Comparison of ENCODE assay signal across 8 cellular contexts in the genomic region with DNA sequence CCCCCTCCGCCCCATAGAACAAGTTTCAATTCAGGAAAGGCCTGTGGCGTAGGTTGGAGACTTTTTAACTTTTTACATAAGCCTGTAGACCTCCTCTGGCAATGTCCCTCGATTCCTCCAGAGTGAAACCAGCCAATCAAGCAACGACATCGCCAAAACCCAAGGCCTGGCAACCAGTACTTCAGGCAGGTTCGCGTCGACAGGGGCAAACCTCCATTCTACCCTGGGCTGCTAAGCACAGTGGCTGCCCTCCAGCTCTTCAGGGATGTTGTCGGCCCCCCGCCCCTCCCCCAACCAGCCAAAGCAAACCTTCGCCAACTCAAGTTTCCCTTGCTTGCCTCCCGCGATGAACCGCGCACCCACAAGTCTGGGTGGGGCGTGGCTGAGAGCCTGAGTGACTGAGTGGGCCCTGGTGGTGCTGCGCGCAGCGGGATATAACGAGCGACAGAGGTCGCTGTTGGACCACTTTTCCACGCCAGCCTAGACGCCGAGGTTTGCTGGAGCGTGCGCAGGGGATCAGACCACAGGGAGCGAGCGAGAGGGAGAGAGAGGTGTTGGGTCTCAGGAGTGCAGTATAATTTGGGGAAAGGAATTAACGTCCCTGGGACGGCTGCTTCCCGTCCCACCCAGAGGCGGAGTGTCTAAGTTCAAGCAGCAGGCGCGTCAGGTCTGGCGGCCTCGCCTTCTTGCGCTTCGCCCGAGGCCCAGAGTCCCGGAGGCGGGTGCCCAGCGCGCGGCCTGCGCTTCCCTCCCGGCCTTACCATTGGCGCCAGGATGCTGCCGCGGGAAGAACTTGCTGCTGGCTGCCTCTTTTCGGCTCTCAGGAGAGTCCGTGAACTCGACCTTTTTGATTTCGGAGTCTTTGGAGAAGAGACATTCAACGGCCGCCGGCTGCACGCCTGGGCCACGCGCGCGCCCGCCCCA. TPM values are rescaled to one million over a fixed set of nuclear protein-coding genes. Genes with fewer than 3 reads are reported as not detected.
DNase-seq lines count a peak whose midpoint lies in the region; ATAC-seq and TF ChIP-seq lines count a peak whose summit lies in the region.

No MANE protein-coding gene starts in this region.

- peak overlapping the region; percentile 60 for H3K27ac Mint-ChIP-seq in activated CD4-positive, alpha-beta T cell treated with anti-CD3 and anti-CD28 coated beads, Interleukin-2, amount 10 ng/mL, durations not matched to agents 24 days and 14 days
- H3K27ac Mint-ChIP-seq in T-cell: peak overlapping the region in 1 of 2 donors; percentile 46

- H3K36me3 ChIP-seq in GM23248 (ENCODE audit: low read depth) (no peaks in the 10 kb centered on the region), thoracic aorta (no peaks in the 10 kb centered on the region)

- H3K9me3 ChIP-seq in GM23248 (ENCODE audit: low read depth) (no peaks in the 10 kb centered on the region), thoracic aorta (no peaks in the 10 kb centered on the region)

- no peaks in the 10 kb centered on the region for H4K20me1 ChIP-seq in GM23248 (ENCODE audit: insufficient read depth)

- H3K9me3 Mint-ChIP-seq in activated CD4-positive, alpha-beta T cell treated with anti-CD3 and anti-CD28 coated beads, Interleukin-2, amount 10 ng/mL, durations not matched to agents 24 days and 14 days: peaks cover 37% of the 10 kb centered on the region
- peaks cover 4 to 15% (median 5%) of the 10 kb centered on the region in 3 donors for H3K9me3 Mint-ChIP-seq in T-cell

- H3K27me3 ChIP-seq in GM23248 (replicated peaks; ENCODE audit: insufficient read depth) (no peaks in the 10 kb centered on the region), thoracic aorta (replicated peaks; ENCODE audit: insufficient read depth) (peaks cover 29% of the 10 kb centered on the region)

- no peaks in the 10 kb centered on the region for H3F3A ChIP-seq in GM23248 (ENCODE audit: insufficient read depth)

- peak in 1 of 4 experiments; percentile 66 for ATAC-seq in T-cell (replicated peaks in 1 of 4)
- peak; percentile 40 for ATAC-seq in thoracic aorta (ENCODE audit: insufficient number of reproducible peaks, low FRiP score, low read depth)

- CTCF ChIA-PET in T-cell (lab: Charles Lee): interaction anchor here in 1 of 2 donors (0.7 kb wide), 1 partner anchor 101 kb away, joined by 3 read pairs; no protein-coding TSS in a partner anchor

- H3K4me3 Mint-ChIP-seq in activated CD4-positive, alpha-beta T cell treated with anti-CD3 and anti-CD28 coated beads, Interleukin-2, amount 10 ng/mL, durations not matched to agents 24 days and 14 days: peak overlapping the region; percentile 24
- H3K4me3 Mint-ChIP-seq in T-cell: peak overlapping the region; percentile 6 to 78 (median 39)

- peaks cover 7% of the 10 kb centered on the region for H3K36me3 Mint-ChIP-seq in activated CD4-positive, alpha-beta T cell treated with anti-CD3 and anti-CD28 coated beads, Interleukin-2, amount 10 ng/mL, durations not matched to agents 24 days and 14 days (ENCODE audit: low read depth)
- H3K36me3 Mint-ChIP-seq in T-cell: peaks cover 13% of the 10 kb centered on the region

- peak; percentile 68 for DNase-seq in activated CD4-positive, alpha-beta T cell treated with anti-CD3 and anti-CD28 coated beads, Interleukin-2, amount 10 ng/mL, durations not matched to agents 24 days and 14 days
- DNase-seq in activated CD4-positive, alpha-beta T cell treated with anti-CD3 and anti-CD28 coated beads for 1 hour: no peak
- DNase-seq in GM23248: peak; percentile 28
- DNase-seq in KG1 (lab: John Stamatoyannopoulos, UW): peak; percentile 36
- DNase-seq in T-cell: no peak
- peak; percentile 20 for DNase-seq in epithelial cell of prostate (ENCODE audit: low read depth, low spot score)
- DNase-seq in middle frontal gyrus (ENCODE audit: extremely low spot score, low spot score): peak; percentile 15
- no peak for DNase-seq in thoracic aorta (ENCODE audit: low spot score)

- H3K4me1 Mint-ChIP-seq in activated CD4-positive, alpha-beta T cell treated with anti-CD3 and anti-CD28 coated beads, Interleukin-2, amount 10 ng/mL, durations not matched to agents 24 days and 14 days: peaks cover 5% of the 10 kb centered on the region
- peaks cover 15 to 30% (median 24%) of the 10 kb centered on the region in 3 donors for H3K4me1 Mint-ChIP-seq in T-cell

- intact Hi-C loops in activated CD4-positive, alpha-beta T cell treated with anti-CD3 and anti-CD28 coated beads, Interleukin-2, amount 10 ng/mL, durations not matched to agents 24 days and 14 days (cut with micrococcal nuclease): loop anchor here (1.0 to 5.0 kb wide), 4 partner anchors 7 to 1880 kb away; no protein-coding TSS in a partner anchor

- 82 to 87% methylated on average over 49 to 63 of the region's 63 CpGs for WGBS in GM23248 (ENCODE audit: low coverage in 1 of 2, low lambda C conversion rate in 2 of 2, missing lambda C conversion rate in 2 of 2), 2 experiments

- H3K4me1 ChIP-seq in GM23248 (ENCODE audit: insufficient read depth) (peaks cover 4% of the 10 kb centered on the region; the same call in 1 of the 2 replicates), thoracic aorta (ENCODE audit: control insufficient read depth in 1 of 2, low read depth in 2 of 2) (peaks cover 16 to 19% of the 10 kb centered on the region in 2 donors)

- H3K4me3 ChIP-seq in GM23248: no peak overlapping the region
- H3K4me3 ChIP-seq in thoracic aorta: peak overlapping the region; percentile 61

- TF ChIP-seq CTCF in thoracic aorta (IDR thresholded peaks at IDR 0.05): peak; percentile 59

- no peak overlapping the region for H3K27ac ChIP-seq in GM23248
- H3K27ac ChIP-seq in epithelial cell of prostate: no peak overlapping the region
- H3K27ac ChIP-seq in thoracic aorta: no peak overlapping the region

- in situ Hi-C loops in GM23248 (cut with MboI): no loop called here

- no peak overlapping the region for H2AFZ ChIP-seq in GM23248

- peaks cover 8% of the 10 kb centered on the region; the same call in 1 of the 2 replicates for H3K79me2 ChIP-seq in GM23248 (ENCODE audit: insufficient read depth)

- no peaks in the 10 kb centered on the region for H3K9me2 ChIP-seq in GM23248 (ENCODE audit: insufficient read depth)

- no peak overlapping the region for H3K4me2 ChIP-seq in GM23248 (ENCODE audit: unreplicated experiment)

- POLR2A ChIA-PET in T-cell (lab: Charles Lee): no interaction called here

- H3K27me3 Mint-ChIP-seq in activated CD4-positive, alpha-beta T cell treated with anti-CD3 and anti-CD28 coated beads, Interleukin-2, amount 10 ng/mL, durations not matched to agents 24 days and 14 days: peaks cover 82% of the 10 kb centered on the region
- H3K27me3 Mint-ChIP-seq in T-cell: peaks cover 66 to 80% of the 10 kb centered on the region in 2 donors

- no peak overlapping the region for H3K9ac ChIP-seq in GM23248

RNA-seq across cellular contexts. Expression of a gene that starts 9.0 kb away (rescaled TPM):
- total RNA-seq in activated CD4-positive, alpha-beta T cell treated with anti-CD3 and anti-CD28 coated beads, Interleukin-2, amount 10 ng/mL, durations not matched to agents 24 days and 14 days: 0.09 TPM in 1 of 2 replicates, not detected in the other
- 4.3 and 5.8 TPM in 2 replicates for total RNA-seq in GM23248 (2014; rRNA removed; shearing (Covaris generic))
- 5.6 and 5.8 TPM in 2 replicates for polyA plus RNA-seq in GM23248 (2016; fragmentation: Nextera tagmentation; extraction: Ambion mirVana)
- total RNA-seq in T-cell (not detected), thoracic aorta (not detected)

Comparison
In these comparisons a context has a peak if more than half of its experiments do, and no peak if none do; other contexts are left out.
1. DNase-seq: peak in activated CD4-positive, alpha-beta T cell treated with anti-CD3 and anti-CD28 coated beads, Interleukin-2, amount 10 ng/mL, durations not matched to agents 24 days and 14 days (single experiment), GM23248 (single experiment), KG1 (single experiment), epithelial cell of prostate (single experiment) and middle frontal gyrus (single experiment); none in activated CD4-positive, alpha-beta T cell treated with anti-CD3 and anti-CD28 coated beads for 1 hour (single experiment), T-cell (0 of 34) and thoracic aorta (single experiment).